8 cellular contexts compared by ENCODE assay signal in the genomic region with DNA sequence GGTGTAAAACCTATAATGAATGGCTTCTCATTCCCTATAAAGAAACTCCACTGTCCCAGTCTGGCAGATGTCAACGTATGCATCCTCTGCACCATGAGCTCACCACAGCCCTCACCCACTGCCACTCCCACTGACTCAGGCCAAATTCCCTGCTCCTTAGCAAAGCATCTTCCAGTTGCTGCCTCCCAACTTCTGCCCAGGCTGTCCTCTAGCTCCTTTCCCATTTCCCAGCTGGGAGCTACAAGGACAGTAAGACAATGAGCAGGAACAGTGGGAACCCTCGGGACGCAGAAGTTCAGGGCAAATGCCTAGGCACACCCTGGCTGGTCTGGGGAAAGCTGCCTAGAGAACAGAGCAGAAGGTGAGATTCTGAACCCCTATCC. TPM values are rescaled to one million over a fixed set of nuclear protein-coding genes. Genes with fewer than 3 reads are reported as not detected.
DNase-seq lines count a peak whose midpoint lies in the region; FAIRE-seq and TF ChIP-seq lines count a peak whose summit lies in the region.

No MANE protein-coding gene starts in this region.

- H3K27ac ChIP-seq in C4-2B = peak overlapping the region; percentile 82
- H3K27ac ChIP-seq in transverse colon = peak overlapping the region; percentile 71 to 86 (median 84)

- peak overlapping the region; percentile 97; the same call in 1 of the 2 replicates for H2AFZ ChIP-seq in Loucy (ENCODE audit: low read length)

- H3K9me2 ChIP-seq in Loucy (replicated peaks; ENCODE audit: low read depth, low read length) = no peaks in the 10 kb centered on the region

- peaks cover 17% of the 10 kb centered on the region for H3K4me1 ChIP-seq in Loucy (ENCODE audit: insufficient read depth, low read length, poor library complexity, severe bottlenecking)
- peaks cover 0 to 18% (median 9%) of the 10 kb centered on the region in 4 donors for H3K4me1 ChIP-seq in transverse colon

- no peak for FAIRE-seq in bronchial epithelial cell (lab: Jason Lieb, UNC)

- peaks cover 21% of the 10 kb centered on the region for H3K79me2 ChIP-seq in Loucy (ENCODE audit: insufficient read depth, low read length)

- H3K27me3 ChIP-seq in Loucy (ENCODE audit: insufficient read depth, low read length, poor library complexity, severe bottlenecking) = no peaks in the 10 kb centered on the region
- no peaks in the 10 kb centered on the region for H3K27me3 ChIP-seq in bronchial epithelial cell (ENCODE audit: control insufficient read depth, insufficient read depth, low read length)
- no peaks in the 10 kb centered on the region for H3K27me3 ChIP-seq in transverse colon

- H4K20me1 ChIP-seq in Loucy (ENCODE audit: insufficient read depth, low read length, poor library complexity, severe bottlenecking) = no peaks in the 10 kb centered on the region

- H3K9ac ChIP-seq in Loucy (ENCODE audit: low read depth, low read length, poor library complexity, severe bottlenecking) = peak overlapping the region; percentile 92

- intact Hi-C loops in lower leg skin (cut with DNase I; ENCODE audit: low total_unique reads) (no loop called here), transverse colon (cut with DNase I; ENCODE audit: low total_unique reads) (no loop called here)

- DNase-seq in bronchial epithelial cell (ENCODE audit: low read depth) = peak; percentile 82
- DNase-seq in lower leg skin (ENCODE audit: low spot score in 2 of 2) = no peak
- DNase-seq in transverse colon = no peak
- no peak for DNase-seq in NCI-H1417 treated with DMSO at 0.1 percent for 48 hours (lab: John Stamatoyannopoulos, UW)
- DNase-seq in NCI-H2107 (lab: John Stamatoyannopoulos, UW) = no peak
- DNase-seq in putamen (ENCODE audit: low spot score) = no peak

- no peaks in the 10 kb centered on the region for H3F3A ChIP-seq in Loucy (ENCODE audit: low read depth)

- no peaks in the 10 kb centered on the region for H3K9me3 ChIP-seq in Loucy (ENCODE audit: insufficient read depth, low read depth, low read length)
- no peaks in the 10 kb centered on the region for H3K9me3 ChIP-seq in transverse colon

- TF ChIP-seq POLR2A in lower leg skin (IDR thresholded peaks at IDR 0.05) = no peak
- TF ChIP-seq POLR2A in transverse colon (IDR thresholded peaks at IDR 0.05) = no peak

- peak overlapping the region; percentile 100 for H3K4me2 ChIP-seq in Loucy (ENCODE audit: low read depth, low read length, poor library complexity, severe bottlenecking)

- WGBS in lower leg skin, 2 donors = 0 to 3% methylated on average over 3 of the region's 3 CpGs
- 0% methylated on average over 3 of the region's 3 CpGs; no CpG with 5 or more reads in 1 of the 2 donors for WGBS in transverse colon (ENCODE audit: low coverage in 1 of 2), 2 donors

- in situ Hi-C loops in transverse colon (cut with MboI; ENCODE audit: low pct_ligation_motif_present in 1 of 4, low pct_unique_long_range_greater_than_20kb in 1 of 4, low sequenced_read_pairs in 3 of 4) = no loop called here

- H3K36me3 ChIP-seq in Loucy (ENCODE audit: insufficient read depth, low read length) = peaks cover 9% of the 10 kb centered on the region; the same call in 1 of the 2 replicates
- peaks cover 18% of the 10 kb centered on the region for H3K36me3 ChIP-seq in bronchial epithelial cell (ENCODE audit: control insufficient read depth, insufficient read depth, low read length)
- peaks cover 0 to 10% (median 0%) of the 10 kb centered on the region in 4 donors for H3K36me3 ChIP-seq in transverse colon

- H3K4me3 ChIP-seq in Loucy (ENCODE audit: low read length, poor library complexity, severe bottlenecking) = peak overlapping the region; percentile 86
- peak overlapping the region; percentile 60 for H3K4me3 ChIP-seq in bronchial epithelial cell (ENCODE audit: low read depth, low read length)
- peak overlapping the region; percentile 58 for H3K4me3 ChIP-seq in lower leg skin (ENCODE audit: low read depth, poor library complexity, severe bottlenecking)
- peak overlapping the region; percentile 71 to 97 (median 84) for H3K4me3 ChIP-seq in transverse colon

- TF ChIP-seq EP300 in transverse colon (IDR thresholded peaks at IDR 0.05; ENCODE audit: low read depth) = no peak

- no peak for TF ChIP-seq CTCF in C4-2B (conservative IDR thresholded peaks at IDR 0.05)
- TF ChIP-seq CTCF in Loucy (conservative IDR thresholded peaks at IDR 0.05; ENCODE audit: low read length) = no peak
- no peak for TF ChIP-seq CTCF in bronchial epithelial cell (IDR thresholded peaks at IDR 0.05; ENCODE audit: insufficient read depth, low read length, severe bottlenecking)
- TF ChIP-seq CTCF in lower leg skin (IDR thresholded peaks at IDR 0.05) = no peak
- TF ChIP-seq CTCF in transverse colon (IDR thresholded peaks at IDR 0.05) = no peak

RNA-seq across cellular contexts. Expression of a gene that starts 9.1 kb away (rescaled TPM):
- total RNA-seq in bronchial epithelial cell (22.1 and 34.2 TPM in 2 replicates), lower leg skin (100 to 1,000 TPM in 1 of 4 donors, 10 to 100 TPM in 3; 61.3 to 102 (median 75.9) TPM), transverse colon (10 to 100 TPM; 24.7 to 44.1 (median 32.7) TPM)

RNA-seq across cellular contexts. Expression of a gene that starts 13.7 kb away (rescaled TPM):
- total RNA-seq in bronchial epithelial cell = 42.6 and 98.6 TPM in 2 replicates
- 100 to 1,000 TPM in 3 of 4 donors, 10 to 100 TPM in 1; 88.5 to 136 (median 109) TPM for total RNA-seq in lower leg skin
- 100 to 1,000 TPM in 1 of 4 donors, 10 to 100 TPM in 3; 75.2 to 131 (median 89.0) TPM for total RNA-seq in transverse colon

RNA-seq across cellular contexts. Expression of a gene that starts 14.5 kb away (rescaled TPM):
- total RNA-seq in bronchial epithelial cell (10.3 and 10.9 TPM in 2 replicates), lower leg skin (100 to 1,000 TPM in 3 of 4 donors, 10 to 100 TPM in 1; 77.6 to 205 (median 106) TPM), transverse colon (100 to 1,000 TPM in 2 of 4 donors, 10 to 100 TPM in 2; 58.2 to 248 (median 100) TPM)

RNA-seq across cellular contexts. Expression of a gene that starts 26.3 kb away (rescaled TPM):
- total RNA-seq in bronchial epithelial cell (under 0.01 and 0.13 TPM in 2 replicates), lower leg skin (under 1 TPM in 3 of 4 donors, not detected in 1; 0.15 to 0.75 (median 0.15) TPM), transverse colon (under 1 TPM in 1 of 4 donors, not detected in 3; 0.55 TPM)

RNA-seq across cellular contexts. Expression of a gene that starts 26.7 kb away (rescaled TPM):
- total RNA-seq in bronchial epithelial cell = 2.6 and 3.3 TPM in 2 replicates
- 10 to 100 TPM; 15.0 to 24.6 (median 17.9) TPM for total RNA-seq in lower leg skin
- total RNA-seq in transverse colon = 10 to 100 TPM; 15.1 to 32.9 (median 19.1) TPM
